In genomic region chr6:27809939-27810767, GRCh38 we compare ENCODE assay signal across 8 cellular contexts.
DNase-seq lines count a peak whose midpoint lies in the region; ATAC-seq and TF ChIP-seq lines count a peak whose summit lies in the region.

No MANE protein-coding gene starts in this region.

- peak overlapping the region; percentile 62 for H3K4me3 ChIP-seq in AG09309 (ENCODE audit: control insufficient read depth, low read depth, low read length)
- peak overlapping the region; percentile 92 for H3K4me3 ChIP-seq in coronary artery

- peak; percentile 95 for DNase-seq in AG09309 (ENCODE audit: low read depth)
- DNase-seq in NCI-H460 (ENCODE audit: extremely low read depth, low read depth): peak; percentile 95
- DNase-seq in activated CD4-positive, alpha-beta T cell treated with anti-CD3 and anti-CD28 coated beads for 1 hour: peak; percentile 67
- DNase-seq in coronary artery (ENCODE audit: low spot score): peak; percentile 87
- DNase-seq in left colon: peak; percentile 81 to 87
- DNase-seq in stimulated activated CD4-positive, alpha-beta T cell treated with anti-CD3 and anti-CD28 coated beads, Interleukin-2, amount 100 ng/mL, for 4 hours (ENCODE audit: low read depth): peak; percentile 65

- intact Hi-C loops in left colon (cut with DNase I, micrococcal nuclease): no loop called here

- no peak for TF ChIP-seq CTCF in AG09309 (IDR thresholded peaks at IDR 0.05; ENCODE audit: control insufficient read depth, insufficient read depth, low read depth, low read length, missing control alignments)
- no peak for TF ChIP-seq CTCF in coronary artery (IDR thresholded peaks at IDR 0.05)

- peak; percentile 27 for ATAC-seq in GM18873 (IDR thresholded peaks at IDR 0.05; ENCODE audit: low FRiP score, unreplicated experiment)
- peak; percentile 35 for ATAC-seq in HG03280 (IDR thresholded peaks at IDR 0.05; ENCODE audit: unreplicated experiment)
- peak; percentile 59 for ATAC-seq in left colon

- peak overlapping the region; percentile 73 to 99 for H3K27ac ChIP-seq in coronary artery

Comparison
In these comparisons a context has a peak if more than half of its experiments do, and no peak if none do; other contexts are left out.
1. Peak in every context shown above with its lines: DNase-seq, ATAC-seq, H3K4me3 ChIP-seq and H3K27ac ChIP-seq.